17 cellular contexts compared by ENCODE assay signal in genomic region chr20:1905693-1906092, GRCh38.
A peak's percentile ranks its signal among the peaks of the same experiment; 100 is the strongest.
DNase-seq lines count a peak whose midpoint lies in the region; ATAC-seq lines count a peak whose summit lies in the region.
"Had no signal": no experiment of that assay in that cellular context is flagged by ENCODE, and none has a peak within 500 bp of the region (broad histone marks: within the 10 kb centered on the region; RNA-seq: fewer than 3 reads in every experiment).

No MANE protein-coding gene starts in this region.

- ATAC-seq in GM18502 (IDR thresholded peaks at IDR 0.05; ENCODE audit: poor library complexity, unreplicated experiment): no peak

- peak overlapping the region; percentile 83 for H3K27ac ChIP-seq in angular gyrus (ENCODE audit: low read depth, low read length)
- peak overlapping the region; percentile 61 for H3K27ac ChIP-seq in layer of hippocampus (ENCODE audit: low read depth, low read length)
- peak overlapping the region; percentile 73 for H3K27ac ChIP-seq in substantia nigra (ENCODE audit: low read depth, low read length, poor library complexity, severe bottlenecking)
- H3K27ac ChIP-seq: GM23248 had no signal

- no peaks in the 10 kb centered on the region for H3K27me3 ChIP-seq in layer of hippocampus (ENCODE audit: control insufficient read depth, insufficient read depth, low read length)

- peak; percentile 54 to 84 for DNase-seq in NCI-H524 (lab: John Stamatoyannopoulos, UW)
- DNase-seq in substantia nigra (lab: John Stamatoyannopoulos, UW): peak in 3 of 49 donors; percentile 27 to 41 (median 33)
- no peak for DNase-seq in T1000 (lab: John Stamatoyannopoulos, UW)
- no peak for DNase-seq in COR-L47 (lab: John Stamatoyannopoulos, UW)
- DNase-seq: DMS153, GF-D8, GM23248, Karpas-422, NCI-H1417 treated with DMSO at 0.1 percent for 48 hours, NCI-H2029, NCI-H345, NCI-H526 treated with DMSO at 0.1 percent for 48 hours, SHP77 treated with DMSO at 0.1 percent for 48 hours, SK-N-SH had no signal

Comparison
In these comparisons a context has a peak if more than half of its experiments do, and no peak if none do; other contexts are left out.
1. DNase-seq: peak in NCI-H524 (2 of 2); none in T1000 (single experiment) and COR-L47 (single experiment).
2. Peak in every context shown above with its lines, with median percentiles within 50 percentile points of each other: H3K27ac ChIP-seq.